ENCODE assay signal across 18 cellular contexts in genomic region chr20:59035381-59035780, GRCh38. TPM values are rescaled to one million over a fixed set of nuclear protein-coding genes. Genes with fewer than 3 reads are reported as not detected.
A peak's percentile ranks its signal among the peaks of the same experiment; 100 is the strongest.
DNase-seq lines count a peak whose midpoint lies in the region; ATAC-seq and TF ChIP-seq lines count a peak whose summit lies in the region.
"Had no signal": no experiment of that assay in that cellular context is flagged by ENCODE, and none has a peak within 500 bp of the region (broad histone marks: within the 10 kb centered on the region; RNA-seq: fewer than 3 reads in every experiment).

No MANE protein-coding gene starts in this region.

- no peak for TF ChIP-seq CTCF in CD4-positive, alpha-beta T cell (IDR thresholded peaks at IDR 0.05)
- no peak for TF ChIP-seq CTCF in endothelial cell (IDR thresholded peaks at IDR 0.05; ENCODE audit: unreplicated experiment)
- no peak for TF ChIP-seq CTCF in gastroesophageal sphincter (IDR thresholded peaks at IDR 0.05)

- no peaks in the 10 kb centered on the region for H3K27me3 ChIP-seq in CD4-positive, alpha-beta T cell (ENCODE audit: control insufficient read depth, insufficient read depth, low read length)
- H3K27me3 ChIP-seq in gastroesophageal sphincter: no peaks in the 10 kb centered on the region

- TF ChIP-seq EP300 in gastroesophageal sphincter (IDR thresholded peaks at IDR 0.05): no peak

- H3K4me3 ChIP-seq in gastroesophageal sphincter: no peak overlapping the region

- no peaks in the 10 kb centered on the region for H3K27me3 Mint-ChIP-seq in activated CD4-positive, alpha-beta T cell treated with anti-CD3 and anti-CD28 coated beads for 36 hours
- no peaks in the 10 kb centered on the region for H3K27me3 Mint-ChIP-seq in CD4-positive, alpha-beta T cell
- H3K27me3 Mint-ChIP-seq in T-helper 17 cell: no peaks in the 10 kb centered on the region
- H3K27me3 Mint-ChIP-seq in endothelial cell (ENCODE audit: unreplicated experiment): peaks cover 2% of the 10 kb centered on the region

- H3K4me3 Mint-ChIP-seq in activated CD4-positive, alpha-beta T cell treated with anti-CD3 and anti-CD28 coated beads for 36 hours: no peak overlapping the region
- H3K4me3 Mint-ChIP-seq in CD4-positive, alpha-beta T cell: peak overlapping the region; percentile 22
- no peak overlapping the region for H3K4me3 Mint-ChIP-seq in T-helper 17 cell
- peak overlapping the region; percentile 13 for H3K4me3 Mint-ChIP-seq in endothelial cell (ENCODE audit: unreplicated experiment)

- peaks cover 68% of the 10 kb centered on the region for H3K4me1 Mint-ChIP-seq in activated CD4-positive, alpha-beta T cell treated with anti-CD3 and anti-CD28 coated beads for 36 hours
- H3K4me1 Mint-ChIP-seq in CD4-positive, alpha-beta T cell (ENCODE audit: low read depth): peaks cover 57% of the 10 kb centered on the region
- H3K4me1 Mint-ChIP-seq in T-helper 17 cell: peaks cover 35% of the 10 kb centered on the region
- peaks cover 16% of the 10 kb centered on the region for H3K4me1 Mint-ChIP-seq in endothelial cell (ENCODE audit: unreplicated experiment)

- H3K4me1 ChIP-seq in gastroesophageal sphincter: peaks cover 6 to 33% (median 14%) of the 10 kb centered on the region in 3 donors

- POLR2A ChIA-PET in activated CD4-positive, alpha-beta T cell treated with anti-CD3 and anti-CD28 coated beads for 36 hours (lab: Charles Lee): no interaction called here
- POLR2A ChIA-PET in CD4-positive, alpha-beta T cell (lab: Charles Lee): no interaction called here

- WGBS in gastroesophageal sphincter (ENCODE audit: low coverage in 1 of 2), 2 donors: 100% methylated on average over 2 to 3 of the region's 3 CpGs

- H3K36me3 ChIP-seq in gastroesophageal sphincter: peaks cover 4 to 47% of the 10 kb centered on the region in 2 donors

- no peak for TF ChIP-seq POLR2A in gastroesophageal sphincter (IDR thresholded peaks at IDR 0.05)

- H3K27ac Mint-ChIP-seq in activated CD4-positive, alpha-beta T cell treated with anti-CD3 and anti-CD28 coated beads for 36 hours: peak overlapping the region; percentile 49
- H3K27ac Mint-ChIP-seq in CD4-positive, alpha-beta T cell: no peak overlapping the region
- H3K27ac Mint-ChIP-seq in T-helper 17 cell (peak overlapping the region; percentile 56), endothelial cell (ENCODE audit: unreplicated experiment) (no peak overlapping the region)

- no peaks in the 10 kb centered on the region for H3K9me3 Mint-ChIP-seq in activated CD4-positive, alpha-beta T cell treated with anti-CD3 and anti-CD28 coated beads for 36 hours (ENCODE audit: low read depth)
- H3K9me3 Mint-ChIP-seq in CD4-positive, alpha-beta T cell: no peaks in the 10 kb centered on the region
- no peaks in the 10 kb centered on the region for H3K9me3 Mint-ChIP-seq in endothelial cell (ENCODE audit: unreplicated experiment)

- no peak for DNase-seq in activated CD4-positive, alpha-beta T cell treated with anti-CD3 and anti-CD28 coated beads for 36 hours
- DNase-seq in activated CD4-positive, alpha-beta T cell treated with anti-CD3 and anti-CD28 coated beads, Interleukin-2, amount 50 U/mL, for 48 hours: no peak
- no peak for DNase-seq in CD4-positive, alpha-beta T cell
- DNase-seq in T-helper 17 cell (no peak), endothelial cell (ENCODE audit: low spot score) (no peak)
- DNase-seq: C1 segment of cervical spinal cord, Caco-2, DMS53, NCI-H1092, NCI-H226, NCI-H526 treated with DMSO at 0.1 percent for 48 hours, Right ventricle myocardium superior had no signal

- no peak overlapping the region for H3K27ac ChIP-seq in CD4-positive, alpha-beta T cell (ENCODE audit: low read depth, low read length)
- H3K27ac ChIP-seq in gastroesophageal sphincter: no peak overlapping the region
- H3K27ac ChIP-seq: KMS-11 had no signal

- no peak for ATAC-seq in activated CD4-positive, alpha-beta T cell treated with anti-CD3 and anti-CD28 coated beads for 36 hours
- ATAC-seq in CD4-positive, alpha-beta T cell (ENCODE audit: poor library complexity): no peak
- ATAC-seq in T-helper 17 cell: no peak
- no peak for ATAC-seq in HG02759 (IDR thresholded peaks at IDR 0.05; ENCODE audit: unreplicated experiment)
- no peak for ATAC-seq in GM21786 (IDR thresholded peaks at IDR 0.05; ENCODE audit: unreplicated experiment)
- no peak for ATAC-seq in gastroesophageal sphincter

- H3K9me3 ChIP-seq in CD4-positive, alpha-beta T cell (ENCODE audit: control insufficient read depth, low read length): no peaks in the 10 kb centered on the region
- H3K9me3 ChIP-seq in T-helper 17 cell (ENCODE audit: control insufficient read depth, low read length, poor library complexity, severe bottlenecking): no peaks in the 10 kb centered on the region
- no peaks in the 10 kb centered on the region for H3K9me3 ChIP-seq in gastroesophageal sphincter
- H3K9me3 ChIP-seq: Caco-2 had no signal

- CTCF ChIA-PET in activated CD4-positive, alpha-beta T cell treated with anti-CD3 and anti-CD28 coated beads for 36 hours (lab: Charles Lee): interaction anchor here (2.0 kb wide), 1 partner anchor 172 kb away, joined by 5 read pairs; no protein-coding TSS in a partner anchor
- CTCF ChIA-PET in CD4-positive, alpha-beta T cell (lab: Charles Lee): no interaction called here

- intact Hi-C loops in activated CD4-positive, alpha-beta T cell treated with anti-CD3 and anti-CD28 coated beads for 36 hours (cut with DNase I, micrococcal nuclease): no loop called here
- intact Hi-C loops in CD4-positive, alpha-beta T cell (cut with DNase I, micrococcal nuclease): no loop called here

- H3K36me3 Mint-ChIP-seq in activated CD4-positive, alpha-beta T cell treated with anti-CD3 and anti-CD28 coated beads for 36 hours (ENCODE audit: low read depth): peaks cover 61% of the 10 kb centered on the region
- peaks cover 81% of the 10 kb centered on the region for H3K36me3 Mint-ChIP-seq in CD4-positive, alpha-beta T cell (ENCODE audit: low read depth)
- H3K36me3 Mint-ChIP-seq in T-helper 17 cell (ENCODE audit: low read depth) (peaks cover 8% of the 10 kb centered on the region), endothelial cell (ENCODE audit: low read depth, unreplicated experiment) (peaks cover 23% of the 10 kb centered on the region)

RNA-seq across cellular contexts. Expression of gene ATP5F1E, which starts 3.2 kb away (rescaled TPM):
- total RNA-seq in activated CD4-positive, alpha-beta T cell treated with anti-CD3 and anti-CD28 coated beads for 36 hours: 10 to 100 TPM; 63.5 to 76.1 TPM
- total RNA-seq in CD4-positive, alpha-beta T cell: 10 to 100 TPM; 51.1 to 53.1 TPM
- total RNA-seq in T-helper 17 cell: 10 to 100 TPM; 57.8 to 84.0 TPM
- 102 TPM for total RNA-seq in endothelial cell (ENCODE audit: unreplicated experiment)
- 10 to 100 TPM; 23.1 to 40.6 (median 35.4) TPM for total RNA-seq in gastroesophageal sphincter

RNA-seq across cellular contexts. Expression of gene PRELID3B, which starts 7.2 kb away (rescaled TPM):
- 100 to 1,000 TPM; 148 to 196 TPM for total RNA-seq in activated CD4-positive, alpha-beta T cell treated with anti-CD3 and anti-CD28 coated beads for 36 hours
- 10 to 100 TPM; 55.8 to 59.1 TPM for total RNA-seq in CD4-positive, alpha-beta T cell
- total RNA-seq in T-helper 17 cell: 10 to 100 TPM; 53.8 to 72.6 TPM
- total RNA-seq in endothelial cell (ENCODE audit: unreplicated experiment): 40.2 TPM
- total RNA-seq in gastroesophageal sphincter: 10 to 100 TPM; 35.1 to 60.8 (median 40.0) TPM

RNA-seq across cellular contexts. Expression of gene TUBB1, which starts 16.2 kb away (rescaled TPM):
- not detected for total RNA-seq in activated CD4-positive, alpha-beta T cell treated with anti-CD3 and anti-CD28 coated beads for 36 hours
- total RNA-seq in CD4-positive, alpha-beta T cell: under 1 TPM; 0.11 to 0.17 TPM
- total RNA-seq in T-helper 17 cell: 100 to 1,000 TPM in 1 of 2 donors, 10 to 100 TPM in 1; 14.0 to 483 TPM
- total RNA-seq in endothelial cell (ENCODE audit: unreplicated experiment): not detected
- under 1 TPM in 1 of 4 donors, not detected in 3; 0.15 TPM for total RNA-seq in gastroesophageal sphincter
- total RNA-seq: H4, MCF 10A had no signal

RNA-seq across cellular contexts. Expression of gene CTSZ, which starts 28.3 kb away (rescaled TPM):
- total RNA-seq in activated CD4-positive, alpha-beta T cell treated with anti-CD3 and anti-CD28 coated beads for 36 hours: 10 to 100 TPM; 26.6 to 29.4 TPM
- 10 to 100 TPM; 14.7 to 17.7 TPM for total RNA-seq in CD4-positive, alpha-beta T cell
- 10 to 100 TPM; 27.4 to 30.1 TPM for total RNA-seq in T-helper 17 cell
- 150 TPM for total RNA-seq in endothelial cell (ENCODE audit: unreplicated experiment)
- total RNA-seq in gastroesophageal sphincter: 100 to 1,000 TPM; 167 to 222 (median 176) TPM

RNA-seq across cellular contexts. Expression of gene NELFCD, which starts 54.3 kb away (rescaled TPM):
- total RNA-seq in activated CD4-positive, alpha-beta T cell treated with anti-CD3 and anti-CD28 coated beads for 36 hours: 100 to 1,000 TPM; 111 to 121 TPM
- 10 to 100 TPM; 95.7 to 97.0 TPM for total RNA-seq in CD4-positive, alpha-beta T cell
- total RNA-seq in T-helper 17 cell: 10 to 100 TPM; 71.0 to 82.3 TPM
- 68.7 TPM for total RNA-seq in endothelial cell (ENCODE audit: unreplicated experiment)
- total RNA-seq in gastroesophageal sphincter: 10 to 100 TPM; 26.5 to 48.6 (median 36.1) TPM

Comparison
In these comparisons a context has a peak if more than half of its experiments do, and no peak if none do; other contexts are left out.
1. H3K27ac Mint-ChIP-seq: peak in activated CD4-positive, alpha-beta T cell treated with anti-CD3 and anti-CD28 coated beads for 36 hours (single experiment) and T-helper 17 cell (single experiment); none in CD4-positive, alpha-beta T cell (single experiment) and endothelial cell (single experiment).
2. H3K4me3 Mint-ChIP-seq: peak in CD4-positive, alpha-beta T cell (single experiment) and endothelial cell (single experiment); none in activated CD4-positive, alpha-beta T cell treated with anti-CD3 and anti-CD28 coated beads for 36 hours (single experiment) and T-helper 17 cell (single experiment).
3. RNA of gene TUBB1, which starts 16.2 kb away (total RNA-seq): 14.0 to 483 TPM in T-helper 17 cell; 0.11 to 0.17 TPM in CD4-positive, alpha-beta T cell, not detected in endothelial cell (single experiment), not detected in activated CD4-positive, alpha-beta T cell treated with anti-CD3 and anti-CD28 coated beads for 36 hours and 0.15 TPM in gastroesophageal sphincter; every median in the first group is over 10 times any median in the second.